ENCODE assay signal across 7 cellular contexts in the genomic region with DNA sequence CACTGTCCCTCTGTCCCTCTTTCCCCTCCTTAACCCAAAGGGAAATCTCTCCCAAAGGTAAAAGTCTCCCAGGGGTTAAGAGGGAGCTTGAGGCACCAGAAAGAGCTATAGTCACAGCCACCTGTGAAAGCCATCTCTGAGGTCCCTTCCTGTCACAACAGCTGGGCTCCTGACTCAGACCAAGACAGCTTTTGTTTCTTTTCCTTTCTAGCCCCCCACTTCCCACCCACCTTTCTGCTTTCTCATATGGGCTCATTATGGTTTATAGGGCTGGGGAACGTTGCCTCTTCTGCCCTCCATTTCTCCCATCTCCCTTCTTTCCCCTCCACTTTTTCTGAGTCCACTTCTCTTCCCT.
DNase-seq lines count a peak whose midpoint lies in the region; ATAC-seq and TF ChIP-seq lines count a peak whose summit lies in the region.

No MANE protein-coding gene starts in this region.

- no peaks in the 10 kb centered on the region for H4K20me1 ChIP-seq in Loucy (ENCODE audit: insufficient read depth, low read length, poor library complexity, severe bottlenecking)

- peaks cover 11% of the 10 kb centered on the region; the same call in 1 of the 2 replicates for H3K79me2 ChIP-seq in Loucy (ENCODE audit: insufficient read depth, low read length)

- H3K27me3 ChIP-seq in Loucy (ENCODE audit: insufficient read depth, low read length, poor library complexity, severe bottlenecking) (peaks cover 4% of the 10 kb centered on the region), neuron (ENCODE audit: insufficient read depth, low read length) (no peaks in the 10 kb centered on the region)

- peaks cover 24% of the 10 kb centered on the region for H3K4me1 Mint-ChIP-seq in dendritic cell treated with granulocyte-macrophage colony-stimulating factor and Interleukin-4, amounts not matched to agents 40 ng/mL and 50 ng/mL, for 4 days (ENCODE audit: low read depth)

- TF ChIP-seq CTCF in Loucy (conservative IDR thresholded peaks at IDR 0.05; ENCODE audit: low read length), result no peak

- H3K27me3 Mint-ChIP-seq in dendritic cell treated with granulocyte-macrophage colony-stimulating factor and Interleukin-4, amounts not matched to agents 40 ng/mL and 50 ng/mL, for 4 days, result no peaks in the 10 kb centered on the region

- H3K9me3 ChIP-seq in Loucy (ENCODE audit: insufficient read depth, low read depth, low read length), result no peaks in the 10 kb centered on the region
- no peaks in the 10 kb centered on the region for H3K9me3 ChIP-seq in neuron (ENCODE audit: low read length)

- H3K9me3 Mint-ChIP-seq in dendritic cell treated with granulocyte-macrophage colony-stimulating factor and Interleukin-4, amounts not matched to agents 40 ng/mL and 50 ng/mL, for 4 days, result no peaks in the 10 kb centered on the region

- H3F3A ChIP-seq in Loucy (ENCODE audit: low read depth), result no peaks in the 10 kb centered on the region

- ATAC-seq in GM19035 (IDR thresholded peaks at IDR 0.05; ENCODE audit: unreplicated experiment) (peak; percentile 9), HG02642 (IDR thresholded peaks at IDR 0.05; ENCODE audit: poor library complexity, unreplicated experiment) (no peak), HG03095 (IDR thresholded peaks at IDR 0.05; ENCODE audit: unreplicated experiment) (no peak)

- peak overlapping the region; percentile 96 for H3K27ac Mint-ChIP-seq in dendritic cell treated with granulocyte-macrophage colony-stimulating factor and Interleukin-4, amounts not matched to agents 40 ng/mL and 50 ng/mL, for 4 days

- peak overlapping the region; percentile 79 for H3K4me3 ChIP-seq in Loucy (ENCODE audit: low read length, poor library complexity, severe bottlenecking)
- H3K4me3 ChIP-seq in neuron (ENCODE audit: low read length), result peak overlapping the region; percentile 67

- intact Hi-C loops in dendritic cell treated with granulocyte-macrophage colony-stimulating factor and Interleukin-4, amounts not matched to agents 40 ng/mL and 50 ng/mL, for 4 days (cut with micrococcal nuclease), result loop anchor here (2.0 to 10.0 kb wide), 4 partner anchors 18 to 128 kb away; a partner anchor contains a TSS

- peak overlapping the region; percentile 97 for H3K9ac ChIP-seq in Loucy (ENCODE audit: low read depth, low read length, poor library complexity, severe bottlenecking)

- H3K36me3 Mint-ChIP-seq in dendritic cell treated with granulocyte-macrophage colony-stimulating factor and Interleukin-4, amounts not matched to agents 40 ng/mL and 50 ng/mL, for 4 days (ENCODE audit: low read depth), result peaks cover 10% of the 10 kb centered on the region

- peak overlapping the region; percentile 95 for H3K4me3 Mint-ChIP-seq in dendritic cell treated with granulocyte-macrophage colony-stimulating factor and Interleukin-4, amounts not matched to agents 40 ng/mL and 50 ng/mL, for 4 days

- H3K4me2 ChIP-seq in Loucy (ENCODE audit: low read depth, low read length, poor library complexity, severe bottlenecking), result peak overlapping the region; percentile 94

- H3K9me2 ChIP-seq in Loucy (replicated peaks; ENCODE audit: low read depth, low read length), result no peaks in the 10 kb centered on the region

- H3K4me1 ChIP-seq in Loucy (ENCODE audit: insufficient read depth, low read length, poor library complexity, severe bottlenecking) (peaks cover 44% of the 10 kb centered on the region), neuron (ENCODE audit: insufficient read depth, low read length) (peaks cover 9% of the 10 kb centered on the region)

- peak overlapping the region; percentile 36; the same call in 1 of the 2 replicates for H2AFZ ChIP-seq in Loucy (ENCODE audit: low read length)
- no peak overlapping the region for H2AFZ ChIP-seq in neuron (ENCODE audit: low read depth, low read length)

- DNase-seq in OCI-M1 (lab: John Stamatoyannopoulos, UW), result no peak

- H3K36me3 ChIP-seq in Loucy (ENCODE audit: insufficient read depth, low read length) (no peaks in the 10 kb centered on the region), neuron (ENCODE audit: insufficient read depth, low read length) (peaks cover 1% of the 10 kb centered on the region)
